In the genomic region with DNA sequence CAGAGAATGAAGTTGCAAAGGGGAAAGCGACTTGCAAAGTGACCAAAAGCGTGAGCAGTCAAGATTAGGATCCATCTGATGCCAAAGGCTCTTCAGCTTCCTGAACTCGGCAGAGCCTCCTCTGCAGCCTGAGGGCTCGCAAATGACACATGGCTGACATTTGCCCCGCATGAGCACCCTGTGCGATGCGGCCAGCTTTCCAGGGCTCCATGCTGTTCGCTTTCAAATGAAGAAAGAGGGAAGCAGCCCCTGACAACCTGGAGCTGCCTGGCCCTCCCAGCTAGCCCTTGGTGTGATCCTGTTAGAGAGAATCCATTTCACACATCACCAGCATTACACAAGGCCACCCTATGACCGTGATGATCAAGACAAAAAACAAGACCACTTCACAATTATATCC, we compare ENCODE assay signal across 1 cellular context.
TF ChIP-seq lines count a peak whose summit lies in the region.

No MANE protein-coding gene starts in this region.

TF ChIP-seq in IMR-90, 13 proteins besides CTCF, POLR2A, EP300 and RAD21:
- TF ChIP-seq BHLHE40 (IDR thresholded peaks at IDR 0.05; ENCODE audit: low read depth, low read length) (no peak), RCOR1 (IDR thresholded peaks at IDR 0.05; ENCODE audit: insufficient replicate concordance, low read length) (no peak), CHD1 (IDR thresholded peaks at IDR 0.05; ENCODE audit: low read depth, low read length) (no peak), SMC3 (IDR thresholded peaks at IDR 0.05; ENCODE audit: low read depth, low read length) (no peak)
- TF ChIP-seq, protein P1, sequence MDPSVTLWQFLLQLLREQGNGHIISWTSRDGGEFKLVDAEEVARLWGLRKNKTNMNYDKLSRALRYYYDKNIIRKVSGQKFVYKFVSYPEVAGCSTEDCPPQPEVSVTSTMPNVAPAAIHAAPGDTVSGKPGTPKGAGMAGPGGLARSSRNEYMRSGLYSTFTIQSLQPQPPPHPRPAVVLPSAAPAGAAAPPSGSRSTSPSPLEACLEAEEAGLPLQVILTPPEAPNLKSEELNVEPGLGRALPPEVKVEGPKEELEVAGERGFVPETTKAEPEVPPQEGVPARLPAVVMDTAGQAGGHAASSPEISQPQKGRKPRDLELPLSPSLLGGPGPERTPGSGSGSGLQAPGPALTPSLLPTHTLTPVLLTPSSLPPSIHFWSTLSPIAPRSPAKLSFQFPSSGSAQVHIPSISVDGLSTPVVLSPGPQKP (IDR thresholded peaks at IDR 0.05; ENCODE audit: borderline replicate concordance, low read depth, low read length): no peak
